Comparison of ENCODE assay signal across 10 cellular contexts in the genomic region with DNA sequence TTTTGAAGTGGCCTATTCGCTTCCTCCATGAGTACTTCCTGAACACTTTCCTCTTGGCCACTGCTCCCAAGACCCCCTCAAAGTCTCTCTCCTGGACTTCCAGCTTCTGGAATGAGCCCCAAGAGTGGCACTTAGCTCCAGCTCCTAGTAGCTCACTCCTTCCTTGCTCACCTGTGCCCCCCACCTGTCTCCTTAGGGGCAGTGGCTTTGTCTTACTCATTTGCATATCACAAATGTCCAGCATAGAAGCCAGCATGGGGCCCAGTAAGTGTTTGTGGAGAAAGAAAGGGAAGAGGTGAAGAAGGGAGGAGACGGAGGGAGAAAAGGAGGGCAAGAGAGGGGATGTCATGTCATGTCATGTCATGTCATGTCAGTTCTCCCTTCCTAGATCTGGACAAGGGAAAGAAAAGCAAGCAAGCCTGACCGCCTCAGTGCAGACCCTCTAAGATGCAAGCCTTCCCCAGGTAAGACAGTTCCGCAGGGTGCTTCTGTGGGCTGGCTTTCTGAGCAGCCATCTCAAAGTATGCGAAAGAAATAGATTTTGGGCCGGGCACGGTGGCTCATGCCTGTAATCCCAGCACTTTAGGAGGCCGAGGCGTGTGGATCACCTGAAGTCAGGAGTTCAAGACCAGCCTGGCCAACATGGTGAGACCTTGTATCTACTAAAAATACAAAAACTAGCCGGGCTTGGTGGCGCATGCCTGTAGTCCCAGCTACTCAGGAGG. TPM values are rescaled to one million over a fixed set of nuclear protein-coding genes. Genes with fewer than 3 reads are reported as not detected.
DNase-seq lines count a peak whose midpoint lies in the region; ATAC-seq and TF ChIP-seq lines count a peak whose summit lies in the region.
"Had no signal": no experiment of that assay in that cellular context is flagged by ENCODE, and none has a peak within 500 bp of the region (broad histone marks: within the 10 kb centered on the region; RNA-seq: fewer than 3 reads in every experiment).

No MANE protein-coding gene starts in this region.

- H3K27me3 Mint-ChIP-seq in activated naive CD8-positive, alpha-beta T cell treated with anti-CD3 and anti-CD28 coated beads, Interleukin-2, amount 10 ng/mL, durations not matched to agents 7 days and 5 days, result no peaks in the 10 kb centered on the region
- peaks cover 0 to 1% (median 0%) of the 10 kb centered on the region in 5 donors for H3K27me3 Mint-ChIP-seq in naive thymus-derived CD8-positive, alpha-beta T cell

- WGBS in aorta, 2 donors, result 96 to 97% methylated on average over 11 of the region's 11 CpGs

- H3K4me1 ChIP-seq in right atrium auricular region, result peaks cover 0 to 9% of the 10 kb centered on the region in 2 donors
- H3K4me1 ChIP-seq in aorta (ENCODE audit: control insufficient read depth in 1 of 2, insufficient read depth in 2 of 2, low read length in 2 of 2), result no peaks in the 10 kb centered on the region

- TF ChIP-seq CTCF in right atrium auricular region (IDR thresholded peaks at IDR 0.05), result no peak

- H3K27ac ChIP-seq in right atrium auricular region, result peak overlapping the region in 1 of 2 donors; percentile 82
- H3K27ac ChIP-seq in aorta (ENCODE audit: low read depth in 1 of 2, low read length in 2 of 2), result peak overlapping the region in 1 of 2 donors; percentile 8

- POLR2A ChIA-PET in activated naive CD8-positive, alpha-beta T cell treated with anti-CD3 and anti-CD28 coated beads, Interleukin-2, amount 10 ng/mL, durations not matched to agents 7 days and 5 days (lab: Charles Lee), result interaction anchor here (0.9 to 3.3 kb wide), 7 partner anchors 7 to 60 kb away, joined by 3 to 33 read pairs (median 4); a partner anchor contains a TSS
- POLR2A ChIA-PET in naive thymus-derived CD8-positive, alpha-beta T cell (lab: Charles Lee), result interaction anchor here (1.1 to 1.6 kb wide), 2 partner anchors 20 to 49 kb away, joined by 3 to 4 read pairs; no protein-coding TSS in a partner anchor

- no peaks in the 10 kb centered on the region for H3K27me3 ChIP-seq in right atrium auricular region
- H3K27me3 ChIP-seq in aorta (ENCODE audit: control insufficient read depth in 1 of 2, insufficient read depth in 2 of 2, low read length in 1 of 2), result no peaks in the 10 kb centered on the region

- H3K4me3 Mint-ChIP-seq in activated naive CD8-positive, alpha-beta T cell treated with anti-CD3 and anti-CD28 coated beads, Interleukin-2, amount 10 ng/mL, durations not matched to agents 7 days and 5 days, result peak overlapping the region; percentile 93
- peak overlapping the region; percentile 63 to 91 (median 89) for H3K4me3 Mint-ChIP-seq in naive thymus-derived CD8-positive, alpha-beta T cell

- H3K9me3 ChIP-seq in right atrium auricular region (no peaks in the 10 kb centered on the region), aorta (ENCODE audit: control insufficient read depth, low read length) (no peaks in the 10 kb centered on the region)

- H3K36me3 ChIP-seq in right atrium auricular region (no peaks in the 10 kb centered on the region), aorta (ENCODE audit: control insufficient read depth in 1 of 2, insufficient read depth in 2 of 2, low read length in 1 of 2) (no peaks in the 10 kb centered on the region)

- H3K9me3 Mint-ChIP-seq in activated naive CD8-positive, alpha-beta T cell treated with anti-CD3 and anti-CD28 coated beads, Interleukin-2, amount 10 ng/mL, durations not matched to agents 7 days and 5 days, result peaks cover 16% of the 10 kb centered on the region
- peaks cover 0 to 22% (median 5%) of the 10 kb centered on the region in 9 donors for H3K9me3 Mint-ChIP-seq in naive thymus-derived CD8-positive, alpha-beta T cell

- ATAC-seq in left ventricle myocardium superior (no peak), aorta (ENCODE audit: low FRiP score) (peak; percentile 9), HG02623 (IDR thresholded peaks at IDR 0.05; ENCODE audit: unreplicated experiment) (no peak), HG03432 (IDR thresholded peaks at IDR 0.05; ENCODE audit: unreplicated experiment) (no peak)
- ATAC-seq in activated naive CD8-positive, alpha-beta T cell treated with anti-CD3 and anti-CD28 coated beads, Interleukin-2, amount 10 ng/mL, durations not matched to agents 7 days and 5 days (ENCODE audit: low read depth), result no peak
- ATAC-seq in naive thymus-derived CD8-positive, alpha-beta T cell, result no peak

- H3K27ac Mint-ChIP-seq in activated naive CD8-positive, alpha-beta T cell treated with anti-CD3 and anti-CD28 coated beads, Interleukin-2, amount 10 ng/mL, durations not matched to agents 7 days and 5 days, result peak overlapping the region; percentile 98
- peak overlapping the region in 9 of 10 donors; percentile 37 to 96 (median 88) for H3K27ac Mint-ChIP-seq in naive thymus-derived CD8-positive, alpha-beta T cell

- H3K4me3 ChIP-seq in right atrium auricular region (no peak overlapping the region), aorta (ENCODE audit: low read length in 2 of 2) (no peak overlapping the region)

- DNase-seq in right atrium auricular region (ENCODE audit: low spot score) (peak; percentile 55), left ventricle myocardium superior (no peak), aorta (no peak), NCI-H146 treated with DMSO at 0.1 percent for 48 hours (lab: John Stamatoyannopoulos, UW; ENCODE audit: unreplicated experiment) (no peak)
- DNase-seq in activated naive CD8-positive, alpha-beta T cell treated with anti-CD3 and anti-CD28 coated beads, Interleukin-2, amount 10 ng/mL, durations not matched to agents 7 days and 5 days, result no peak
- no peak for DNase-seq in naive thymus-derived CD8-positive, alpha-beta T cell
- DNase-seq: NCI-H1694 treated with DMSO at 0.1 percent for 48 hours, SW 1271 had no signal

- H3K4me1 Mint-ChIP-seq in activated naive CD8-positive, alpha-beta T cell treated with anti-CD3 and anti-CD28 coated beads, Interleukin-2, amount 10 ng/mL, durations not matched to agents 7 days and 5 days, result peaks cover 44% of the 10 kb centered on the region
- peaks cover 11 to 49% (median 20%) of the 10 kb centered on the region in 4 donors for H3K4me1 Mint-ChIP-seq in naive thymus-derived CD8-positive, alpha-beta T cell

- peaks cover 22% of the 10 kb centered on the region for H3K36me3 Mint-ChIP-seq in activated naive CD8-positive, alpha-beta T cell treated with anti-CD3 and anti-CD28 coated beads, Interleukin-2, amount 10 ng/mL, durations not matched to agents 7 days and 5 days
- H3K36me3 Mint-ChIP-seq in naive thymus-derived CD8-positive, alpha-beta T cell, result peaks cover 0 to 3% (median 0%) of the 10 kb centered on the region in 3 donors

- intact Hi-C loops in left ventricle myocardium superior (cut with micrococcal nuclease), result no loop called here
- intact Hi-C loops in aorta (cut with DNase I), result no loop called here

RNA-seq across cellular contexts. Expression of a gene that starts 6.9 kb away (rescaled TPM):
- 1 to 10 TPM; 6.9 to 8.5 TPM for total RNA-seq in right atrium auricular region
- 14.9 TPM for total RNA-seq in left ventricle myocardium superior
- 100 to 1,000 TPM; 609 to 666 TPM for total RNA-seq in activated naive CD8-positive, alpha-beta T cell treated with anti-CD3 and anti-CD28 coated beads, Interleukin-2, amount 10 ng/mL, durations not matched to agents 7 days and 5 days
- total RNA-seq in naive thymus-derived CD8-positive, alpha-beta T cell, result 10 to 100 TPM; 61.4 to 66.7 TPM
- 10 to 100 TPM; 36.8 to 64.7 (median 44.8) TPM for polyA plus RNA-seq in naive thymus-derived CD8-positive, alpha-beta T cell
- 10 to 100 TPM; 41.0 to 58.1 TPM for total RNA-seq in aorta
- polyA plus RNA-seq in aorta, result 10 to 100 TPM; 16.9 to 24.9 TPM

RNA-seq across cellular contexts. Expression of a gene that starts 57.3 kb away (rescaled TPM):
- total RNA-seq in right atrium auricular region (1 to 10 TPM; 5.5 to 5.9 TPM), left ventricle myocardium superior (7.1 TPM), aorta (10 to 100 TPM; 21.5 to 21.8 TPM)
- total RNA-seq in activated naive CD8-positive, alpha-beta T cell treated with anti-CD3 and anti-CD28 coated beads, Interleukin-2, amount 10 ng/mL, durations not matched to agents 7 days and 5 days, result 100 to 1,000 TPM; 103 to 106 TPM
- 100 to 1,000 TPM; 114 to 125 TPM for total RNA-seq in naive thymus-derived CD8-positive, alpha-beta T cell
- 10 to 100 TPM; 27.8 to 49.6 (median 42.4) TPM for polyA plus RNA-seq in naive thymus-derived CD8-positive, alpha-beta T cell
- 1 to 10 TPM in 1 of 2 donors, under 1 TPM in 1; 0.69 to 3.5 TPM for polyA plus RNA-seq in aorta

Comparison
In these comparisons a context has a peak if more than half of its experiments do, and no peak if none do; other contexts are left out.
1. RNA of a gene that starts 6.9 kb away (total RNA-seq): 609 to 666 TPM in activated naive CD8-positive, alpha-beta T cell treated with anti-CD3 and anti-CD28 coated beads, Interleukin-2, amount 10 ng/mL, durations not matched to agents 7 days and 5 days; 61.4 to 66.7 TPM in naive thymus-derived CD8-positive, alpha-beta T cell, 41.0 to 58.1 TPM in aorta, 14.9 TPM in left ventricle myocardium superior (single experiment) and 6.9 to 8.5 TPM in right atrium auricular region; every median in the first group is over 4 times any median in the second.
2. RNA of a gene that starts 57.3 kb away (total RNA-seq): 114 to 125 TPM in naive thymus-derived CD8-positive, alpha-beta T cell and 103 to 106 TPM in activated naive CD8-positive, alpha-beta T cell treated with anti-CD3 and anti-CD28 coated beads, Interleukin-2, amount 10 ng/mL, durations not matched to agents 7 days and 5 days; 21.5 to 21.8 TPM in aorta, 7.1 TPM in left ventricle myocardium superior (single experiment) and 5.5 to 5.9 TPM in right atrium auricular region; every median in the first group is over 4 times any median in the second.